26 cellular contexts compared by ENCODE assay signal in genomic region chr12:126487581-126487980, GRCh38.
DNase-seq lines count a peak whose midpoint lies in the region; FAIRE-seq and TF ChIP-seq lines count a peak whose summit lies in the region.
"Had no signal": no experiment of that assay in that cellular context is flagged by ENCODE, and none has a peak within 500 bp of the region (broad histone marks: within the 10 kb centered on the region; RNA-seq: fewer than 3 reads in every experiment).

No MANE protein-coding gene starts in this region.

- H3K27me3 ChIP-seq in astrocyte (ENCODE audit: insufficient read depth, low read length) = no peaks in the 10 kb centered on the region
- H3K27me3 ChIP-seq: BE2C; BLaER1 treated with 17β-estradiol and CSF1 and Interleukin-3, amounts not matched to agents 10 nM and 100 nM had no signal

- H2AFZ ChIP-seq in astrocyte (ENCODE audit: low read depth, low read length) = no peak overlapping the region
- H2AFZ ChIP-seq: GM23248 had no signal

- no peaks in the 10 kb centered on the region for H3K9me3 ChIP-seq in astrocyte (ENCODE audit: insufficient read depth, low read depth, low read length)
- H3K9me3 ChIP-seq: A549, BE2C had no signal

- no peaks in the 10 kb centered on the region for H3K79me2 ChIP-seq in astrocyte (ENCODE audit: insufficient read depth, low read length)

- H3K36me3 Mint-ChIP-seq in astrocyte (ENCODE audit: low read depth, unreplicated experiment) = no peaks in the 10 kb centered on the region
- H3K36me3 Mint-ChIP-seq: CD14-positive monocyte; CD8-positive, alpha-beta memory T cell had no signal

- H3K27ac Mint-ChIP-seq in astrocyte (ENCODE audit: unreplicated experiment) = no peak overlapping the region
- H3K27ac Mint-ChIP-seq: CD14-positive monocyte; CD4-positive, alpha-beta T cell; CD8-positive, alpha-beta memory T cell had no signal

- H3K4me2 ChIP-seq in astrocyte (ENCODE audit: low read length) = no peak overlapping the region
- H3K4me2 ChIP-seq: A549; BLaER1 treated with 17β-estradiol and CSF1 and Interleukin-3, amounts not matched to agents 10 nM and 100 nM had no signal

- TF ChIP-seq CTCF in astrocyte (IDR thresholded peaks at IDR 0.05; ENCODE audit: insufficient read depth, low read depth, low read length) = no peak

- no peaks in the 10 kb centered on the region for H3K27me3 Mint-ChIP-seq in astrocyte (ENCODE audit: low read depth, unreplicated experiment)
- H3K27me3 Mint-ChIP-seq: CD4-positive, alpha-beta T cell had no signal

- no peak overlapping the region for H3K27ac ChIP-seq in astrocyte (ENCODE audit: low read depth, low read length)
- H3K27ac ChIP-seq: A549; BLaER1 treated with 17β-estradiol and CSF1 and Interleukin-3, amounts not matched to agents 10 nM and 100 nM; GM23248 had no signal

- no peak overlapping the region for H3K4me3 ChIP-seq in astrocyte (ENCODE audit: insufficient read depth, low read depth, low read length)
- H3K4me3 ChIP-seq: A549; BLaER1 treated with 17β-estradiol and CSF1 and Interleukin-3, amounts not matched to agents 10 nM and 100 nM; GM12878; GM23248 had no signal

- H3K36me3 ChIP-seq in astrocyte (ENCODE audit: insufficient read depth, low read length) = no peaks in the 10 kb centered on the region
- H3K36me3 ChIP-seq: BE2C; BLaER1 treated with 17β-estradiol and CSF1 and Interleukin-3, amounts not matched to agents 10 nM and 100 nM had no signal

- H3K4me3 Mint-ChIP-seq in astrocyte (ENCODE audit: unreplicated experiment) = no peak overlapping the region
- H3K4me3 Mint-ChIP-seq: CD14-positive monocyte; CD4-positive, alpha-beta T cell; CD8-positive, alpha-beta memory T cell had no signal

- DNase-seq in NCI-H69 (lab: John Stamatoyannopoulos, UW) = peak; percentile 27
- DNase-seq in astrocyte (ENCODE audit: low read depth) = peak; percentile 47
- DNase-seq in iris pigment epithelial cell (ENCODE audit: low read depth) = peak; percentile 21
- no peak for DNase-seq in foreskin melanocyte
- no peak for DNase-seq in HUDEP-2 (lab: John Stamatoyannopoulos, UW; ENCODE audit: unreplicated experiment in 76 of 76)
- DNase-seq in retina = no peak
- DNase-seq: 8988T; ACHN; AML-193; BE2C; CD4-positive, alpha-beta T cell; CD8-positive, alpha-beta memory T cell; DMS 273 treated with DMSO at 0.1 percent for 48 hours; DMS79; EL; GDM1; GM23248; H7; HCEC 1CT had no signal

- H4K20me1 ChIP-seq in astrocyte (ENCODE audit: insufficient read depth, low read length) = no peaks in the 10 kb centered on the region
- H4K20me1 ChIP-seq: BLaER1 treated with 17β-estradiol and CSF1 and Interleukin-3, amounts not matched to agents 10 nM and 100 nM had no signal

- FAIRE-seq in astrocyte (lab: Jason Lieb, UNC) = no peak
- FAIRE-seq: A549, D721Med, GM12878, GM19239, H1 had no signal

- no peaks in the 10 kb centered on the region for H3K4me1 Mint-ChIP-seq in astrocyte (ENCODE audit: low read depth, unreplicated experiment)
- H3K4me1 Mint-ChIP-seq: CD14-positive monocyte; CD8-positive, alpha-beta memory T cell had no signal

- peaks cover 11% of the 10 kb centered on the region for H3K4me1 ChIP-seq in astrocyte (ENCODE audit: insufficient read depth, low read length)
- H3K4me1 ChIP-seq: A549; BE2C; BLaER1 treated with 17β-estradiol and CSF1 and Interleukin-3, amounts not matched to agents 10 nM and 100 nM had no signal

- H3K9me3 Mint-ChIP-seq in astrocyte (ENCODE audit: unreplicated experiment) = peaks cover 7% of the 10 kb centered on the region

- no peak overlapping the region for H3K9ac ChIP-seq in astrocyte (ENCODE audit: low read length)
- H3K9ac ChIP-seq: BLaER1 treated with 17β-estradiol and CSF1 and Interleukin-3, amounts not matched to agents 10 nM and 100 nM; GM23248 had no signal

Comparison
In these comparisons a context has a peak if more than half of its experiments do, and no peak if none do; other contexts are left out.
1. DNase-seq: peak in NCI-H69 (single experiment), astrocyte (single experiment) and iris pigment epithelial cell (single experiment); none in foreskin melanocyte (single experiment), HUDEP-2 (0 of 76) and retina (single experiment).